In the genomic region with DNA sequence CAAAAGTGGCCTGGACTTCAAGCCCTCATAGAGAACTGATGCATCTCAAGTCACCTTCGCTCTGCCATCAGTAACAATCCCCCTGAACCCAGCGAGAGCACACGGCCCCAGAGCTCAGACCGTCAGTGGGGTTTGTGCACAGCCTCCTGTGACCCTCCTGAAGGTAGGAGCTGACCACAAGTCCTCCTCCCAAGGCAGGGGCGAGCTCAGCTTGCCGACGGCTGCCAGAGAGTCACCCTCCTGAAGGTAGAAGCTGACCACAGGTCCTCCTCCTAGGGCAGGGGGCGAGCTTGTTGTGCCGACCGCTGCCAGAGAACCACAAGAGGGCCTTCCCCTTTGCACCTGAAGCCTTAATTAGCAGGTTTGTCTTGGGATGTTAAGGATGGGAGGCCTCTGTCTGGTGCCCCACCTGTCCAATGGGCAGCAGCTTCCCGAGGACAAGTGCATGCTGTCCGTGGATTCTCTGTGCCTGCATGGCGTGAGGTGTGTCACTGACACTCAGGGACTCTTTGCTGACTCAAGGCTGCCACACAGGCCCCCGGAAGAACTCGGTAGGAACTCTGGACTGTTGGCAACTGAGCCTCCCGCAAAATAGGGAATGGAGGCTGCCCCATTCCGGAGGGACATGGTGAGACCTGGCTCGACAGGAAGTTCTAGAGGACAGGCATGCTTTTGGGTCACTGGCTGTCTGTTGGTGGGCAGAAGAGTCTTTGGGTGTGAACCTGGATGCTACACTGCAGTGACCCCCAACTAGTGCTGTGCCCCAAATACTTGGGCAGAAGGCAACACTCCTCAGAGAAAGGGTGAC, we compare ENCODE assay signal across 26 cellular contexts.
"Had no signal": no experiment of that assay in that cellular context is flagged by ENCODE, and none has a peak within 500 bp of the region (broad histone marks: within the 10 kb centered on the region; RNA-seq: fewer than 3 reads in every experiment).

No MANE protein-coding gene starts in this region.

- H3K27me3 ChIP-seq: neural progenitor cell, ovary, tibial artery, uterus had no signal

- H3K4me1 ChIP-seq: heart left ventricle, lower lobe of right lung, neural progenitor cell, prostate gland, suprapubic skin, tibial artery, uterus had no signal

- H3K36me3 Mint-ChIP-seq: immature natural killer cell; mesothelial cell of epicardium; naive B cell; natural killer cell; neural progenitor cell; stimulated activated effector memory CD8-positive, alpha-beta T cell treated with anti-CD3 and anti-CD28 coated beads, Interleukin-12 subunit alpha, Interleukin-12 subunit beta, amount 100 ng/mL, for 72 hours had no signal

- H3K4me1 Mint-ChIP-seq: immature natural killer cell; mesothelial cell of epicardium; natural killer cell; stimulated activated effector memory CD8-positive, alpha-beta T cell treated with anti-CD3 and anti-CD28 coated beads, Interleukin-12 subunit alpha, Interleukin-12 subunit beta, amount 100 ng/mL, for 72 hours had no signal

- H3K9ac ChIP-seq: neural progenitor cell had no signal

- H3K4me3 Mint-ChIP-seq: immature natural killer cell; mesothelial cell of epicardium; naive B cell; natural killer cell; nephron progenitor cell; neural progenitor cell; stimulated activated effector memory CD8-positive, alpha-beta T cell treated with anti-CD3 and anti-CD28 coated beads, Interleukin-12 subunit alpha, Interleukin-12 subunit beta, amount 100 ng/mL, for 72 hours; stimulated activated naive CD8-positive, alpha-beta T cell treated with anti-CD3 and anti-CD28 coated beads, Interleukin-15, Interleukin-2, amounts not matched to agents 100 ng/mL and 50 ng/mL, for 24 hours had no signal

- H3K27me3 Mint-ChIP-seq: naive B cell; stimulated activated naive CD8-positive, alpha-beta T cell treated with anti-CD3 and anti-CD28 coated beads, Interleukin-15, Interleukin-2, amounts not matched to agents 100 ng/mL and 50 ng/mL, for 24 hours had no signal

- H3K9me3 ChIP-seq: heart left ventricle, lower lobe of right lung, ovary, prostate gland, suprapubic skin, thoracic aorta, uterus had no signal

- H3K9me3 Mint-ChIP-seq: immature natural killer cell; mesothelial cell of epicardium; natural killer cell; nephron progenitor cell; neural progenitor cell; stimulated activated effector memory CD8-positive, alpha-beta T cell treated with anti-CD3 and anti-CD28 coated beads, Interleukin-12 subunit alpha, Interleukin-12 subunit beta, amount 100 ng/mL, for 72 hours; stimulated activated naive CD8-positive, alpha-beta T cell treated with anti-CD3 and anti-CD28 coated beads, Interleukin-15, Interleukin-2, amounts not matched to agents 100 ng/mL and 50 ng/mL, for 24 hours had no signal

- H3K27ac ChIP-seq: heart left ventricle, lower lobe of right lung, neural progenitor cell, ovary, prostate gland, skin epidermis, suprapubic skin, thoracic aorta, tibial artery, uterus had no signal

- H3K36me3 ChIP-seq: heart left ventricle, lower lobe of right lung, neural progenitor cell, ovary, prostate gland, suprapubic skin, thoracic aorta, tibial artery, uterus had no signal

- FAIRE-seq: islet of Langerhans had no signal

- H3K4me3 ChIP-seq: heart left ventricle, lower lobe of right lung, neural progenitor cell, ovary, prostate gland, skin epidermis, suprapubic skin, thoracic aorta, tibial artery, uterus had no signal

- DNase-seq: heart left ventricle; hypothalamus; immature natural killer cell; left cardiac atrium; lower lobe of right lung; mammary epithelial cell; mesenchymal stem cell; naive B cell; natural killer cell; nephron progenitor cell; ovary; retina; right cardiac atrium; stimulated activated CD4-positive, alpha-beta T cell treated with anti-CD3 and anti-CD28 coated beads, Interleukin-4, amount 100 ng/mL, for 24 hours; stimulated activated naive CD4-positive, alpha-beta T cell; tibial artery; uterus had no signal

- H3K27ac Mint-ChIP-seq: immature natural killer cell; mesothelial cell of epicardium; naive B cell; natural killer cell; nephron progenitor cell; neural progenitor cell; stimulated activated effector memory CD8-positive, alpha-beta T cell treated with anti-CD3 and anti-CD28 coated beads, Interleukin-12 subunit alpha, Interleukin-12 subunit beta, amount 100 ng/mL, for 72 hours; stimulated activated naive CD8-positive, alpha-beta T cell treated with anti-CD3 and anti-CD28 coated beads, Interleukin-15, Interleukin-2, amounts not matched to agents 100 ng/mL and 50 ng/mL, for 24 hours had no signal
